Comparison of ENCODE assay signal across 16 cellular contexts in genomic region chr3:134201201-134202130, GRCh38. TPM values are rescaled to one million over a fixed set of nuclear protein-coding genes. Genes with fewer than 3 reads are reported as not detected.
A peak's percentile ranks its signal among the peaks of the same experiment; 100 is the strongest.
DNase-seq lines count a peak whose midpoint lies in the region; ATAC-seq and TF ChIP-seq lines count a peak whose summit lies in the region.
"Had no signal": no experiment of that assay in that cellular context is flagged by ENCODE, and none has a peak within 500 bp of the region (broad histone marks: within the 10 kb centered on the region; RNA-seq: fewer than 3 reads in every experiment).

No MANE protein-coding gene starts in this region.

- H3K36me3 ChIP-seq in Panc1 (ENCODE audit: control insufficient read depth, insufficient read depth, low read length) = peaks cover 8% of the 10 kb centered on the region; the same call in 1 of the 2 replicates

- H3K27me3 Mint-ChIP-seq in Calu3 (ENCODE audit: unreplicated experiment) = no peaks in the 10 kb centered on the region
- H3K27me3 Mint-ChIP-seq in endothelial cell (ENCODE audit: unreplicated experiment) = peaks cover 2% of the 10 kb centered on the region
- no peaks in the 10 kb centered on the region for H3K27me3 Mint-ChIP-seq in nephron progenitor cell (ENCODE audit: low read depth, poor library complexity)
- H3K27me3 Mint-ChIP-seq in T-cell = no peaks in the 10 kb centered on the region

- DNase-seq in Calu3 (peak; percentile 33), Panc1 (ENCODE audit: low read depth, low spot score) (no peak), endothelial cell (ENCODE audit: low spot score) (no peak), nephron progenitor cell (no peak), T-cell (no peak), NCI-H526 (lab: John Stamatoyannopoulos, UW) (no peak), HUDEP-2 (lab: John Stamatoyannopoulos, UW; ENCODE audit: unreplicated experiment in 76 of 76) (no peak)
- DNase-seq: activated CD4-positive, alpha-beta T cell treated with anti-CD3 and anti-CD28 coated beads, Interleukin-2, amount 50 U/mL, for 4 hours; activated naive CD4-positive, alpha-beta T cell; Caco-2; NCI-H1048; NCI-H69; sigmoid colon; T-helper 1 cell had no signal

- intact Hi-C loops in Calu3 (cut with micrococcal nuclease; ENCODE audit: unreplicated experiment) = loop anchor here (5.0 kb wide), 2 partner anchors 176 to 286 kb away; partner anchors contain the start of genes ANAPC13 and CEP63
- intact Hi-C loops in Panc1 (cut with micrococcal nuclease; ENCODE audit: unreplicated experiment) = no loop called here

- H3K36me3 Mint-ChIP-seq in Calu3 (ENCODE audit: insufficient read depth, unreplicated experiment) (peaks cover 8% of the 10 kb centered on the region), endothelial cell (ENCODE audit: low read depth, unreplicated experiment) (peaks cover 30% of the 10 kb centered on the region), nephron progenitor cell (ENCODE audit: low read depth) (peaks cover 65% of the 10 kb centered on the region), T-cell (peaks cover 43% of the 10 kb centered on the region)

- H3K27ac Mint-ChIP-seq in Calu3 (ENCODE audit: unreplicated experiment) (peak overlapping the region; percentile 77), endothelial cell (ENCODE audit: unreplicated experiment) (peak overlapping the region; percentile 28), nephron progenitor cell (peak overlapping the region; percentile 53), T-cell (no peak overlapping the region)

- no peak overlapping the region for H3K4me3 ChIP-seq in Panc1 (ENCODE audit: low read depth in 2 of 2, low read length in 2 of 2)
- H3K4me3 ChIP-seq: GM12878, sigmoid colon had no signal

- POLR2A ChIA-PET in Panc1 (lab: Charles Lee) = no interaction called here
- POLR2A ChIA-PET in T-cell (lab: Charles Lee) = no interaction called here

- H3K4me1 Mint-ChIP-seq in Calu3 (ENCODE audit: low read depth, unreplicated experiment) (peaks cover 32% of the 10 kb centered on the region), endothelial cell (ENCODE audit: unreplicated experiment) (peaks cover under 1% of the 10 kb centered on the region), nephron progenitor cell (no peaks in the 10 kb centered on the region), T-cell (peaks cover 0 to 3% (median 0%) of the 10 kb centered on the region in 3 donors)

- H3K27me3 ChIP-seq in Panc1 (ENCODE audit: control insufficient read depth, insufficient read depth, low read length) = no peaks in the 10 kb centered on the region
- H3K27me3 ChIP-seq: sigmoid colon had no signal

- H3K4me1 ChIP-seq in Panc1 (ENCODE audit: control insufficient read depth, insufficient read depth, low read length) = no peaks in the 10 kb centered on the region; the same call in 1 of the 2 replicates
- H3K4me1 ChIP-seq: Caco-2, sigmoid colon had no signal

- H3K9me3 ChIP-seq in Panc1 (ENCODE audit: control insufficient read depth, insufficient read depth, low read depth, low read length) = no peaks in the 10 kb centered on the region
- H3K9me3 ChIP-seq: Caco-2, sigmoid colon had no signal

- H3K9me3 Mint-ChIP-seq in Calu3 (ENCODE audit: low read depth, unreplicated experiment) (no peaks in the 10 kb centered on the region), endothelial cell (ENCODE audit: unreplicated experiment) (no peaks in the 10 kb centered on the region), nephron progenitor cell (no peaks in the 10 kb centered on the region), T-cell (no peaks in the 10 kb centered on the region)

- TF ChIP-seq CTCF in Calu3 (IDR thresholded peaks at IDR 0.05; ENCODE audit: unreplicated experiment) (no peak), Panc1 (IDR thresholded peaks at IDR 0.05) (no peak), endothelial cell (IDR thresholded peaks at IDR 0.05; ENCODE audit: unreplicated experiment) (no peak), nephron progenitor cell (IDR thresholded peaks at IDR 0.05) (no peak)

- peak overlapping the region; percentile 53 for H3K27ac ChIP-seq in Panc1 (ENCODE audit: low read length)
- H3K27ac ChIP-seq: sigmoid colon had no signal

- in situ Hi-C loops in Panc1 (cut with HindIII; ENCODE audit: low pct_unique_long_range_greater_than_20kb, low sequenced_read_pairs) = no loop called here

- no TSS peak for BruUV-seq in Calu3 (replicated peaks; lab: Mats Ljungman, UMichigan)
- no TSS peak for BruUV-seq in Panc1 (replicated peaks; lab: Mats Ljungman, UMichigan)

- H3K4me3 Mint-ChIP-seq in Calu3 (ENCODE audit: low read depth, unreplicated experiment) = peak overlapping the region; percentile 39
- H3K4me3 Mint-ChIP-seq in endothelial cell (ENCODE audit: unreplicated experiment) = peak overlapping the region; percentile 35
- no peak overlapping the region for H3K4me3 Mint-ChIP-seq in nephron progenitor cell
- H3K4me3 Mint-ChIP-seq in T-cell = no peak overlapping the region

- peak; percentile 90 for ATAC-seq in Panc1
- no peak for ATAC-seq in T-cell (replicated peaks in 1 of 4)
- no peak for ATAC-seq in HG02852 (IDR thresholded peaks at IDR 0.05; ENCODE audit: unreplicated experiment)
- ATAC-seq: GM12878 had no signal

- CTCF ChIA-PET in Calu3 (lab: Charles Lee) (interaction anchor here (0.6 to 5.2 kb wide), 8 partner anchors 10 to 287 kb away, joined by 3 to 64 read pairs (median 4); partner anchors contain the start of genes ANAPC13 and CEP63), Panc1 (lab: Charles Lee) (interaction anchor here (0.8 to 0.9 kb wide), 2 partner anchors 9 to 10 kb away, joined by 3 to 6 read pairs; no protein-coding TSS in a partner anchor), T-cell (lab: Charles Lee) (interaction anchor here (0.6 to 1.8 kb wide), 3 partner anchors 7 to 276 kb away, joined by 3 to 5 read pairs (median 3); no protein-coding TSS in a partner anchor)

RNA-seq across cellular contexts. Expression of gene RYK, which starts 49.2 kb away (rescaled TPM):
- total RNA-seq in Calu3 (2022) (109 and 135 TPM in 2 replicates), Panc1 (2021; ENCODE audit: unreplicated experiment) (82.7 TPM), endothelial cell (ENCODE audit: unreplicated experiment) (60.4 TPM), T-cell (10 to 100 TPM; 33.6 to 46.3 (median 38.0) TPM)
- 61.9 TPM for polyA plus RNA-seq in Panc1 (2012; ENCODE audit: insufficient read length)

Comparison
In these comparisons a context has a peak if more than half of its experiments do, and no peak if none do; other contexts are left out.
1. H3K27ac Mint-ChIP-seq: peak in Calu3 (single experiment), endothelial cell (single experiment) and nephron progenitor cell (single experiment); none in T-cell (0 of 2).
2. H3K4me3 Mint-ChIP-seq: peak in Calu3 (single experiment) and endothelial cell (single experiment); none in nephron progenitor cell (single experiment) and T-cell (0 of 3).